In the genomic region with DNA sequence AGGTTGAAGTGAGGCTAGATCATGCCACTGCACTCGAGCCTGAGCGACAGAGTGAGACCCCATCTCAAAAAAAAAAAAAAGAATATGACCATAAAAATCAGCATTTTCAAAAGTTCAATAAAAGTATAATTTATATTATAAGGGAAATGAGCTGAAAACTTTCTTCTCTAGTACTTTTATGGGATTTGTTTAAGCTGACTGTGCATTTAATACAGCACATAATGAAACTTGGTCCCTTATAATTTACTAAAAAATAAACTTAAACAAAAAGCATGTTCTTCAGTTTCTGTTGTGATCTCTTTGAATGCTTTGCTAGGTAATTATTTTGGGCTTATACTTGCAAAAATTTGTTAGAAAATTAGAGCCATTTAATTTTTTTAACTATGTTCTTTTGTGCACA, we compare ENCODE assay signal across 24 cellular contexts.
DNase-seq lines count a peak whose midpoint lies in the region; ATAC-seq, FAIRE-seq and TF ChIP-seq lines count a peak whose summit lies in the region.
"Had no signal": no experiment of that assay in that cellular context is flagged by ENCODE, and none has a peak within 500 bp of the region (broad histone marks: within the 10 kb centered on the region; RNA-seq: fewer than 3 reads in every experiment).

No MANE protein-coding gene starts in this region.

- H2AFZ ChIP-seq in H1 (ENCODE audit: low read length): no peak overlapping the region

- no peak overlapping the region for H3K56ac ChIP-seq in H1 (replicated peaks; ENCODE audit: insufficient read length, low read depth, low read length)
- no peak overlapping the region for H3K56ac ChIP-seq in mesendoderm (ENCODE audit: low read length)

- H2BK15ac ChIP-seq in H1 (ENCODE audit: low read length): no peak overlapping the region
- H2BK15ac ChIP-seq in mesendoderm (replicated peaks; ENCODE audit: low read depth): no peak overlapping the region

- H3K27ac ChIP-seq in A549 (no peak overlapping the region), H1 (ENCODE audit: low read depth, low read length) (no peak overlapping the region), mesendoderm (ENCODE audit: low read depth, low read length) (no peak overlapping the region)
- H3K27ac ChIP-seq: BLaER1 treated with 17β-estradiol and CSF1 and Interleukin-3, amounts not matched to agents 10 nM and 100 nM; C4-2B had no signal

- H3K27me3 ChIP-seq in adipocyte (replicated peaks; ENCODE audit: control insufficient read depth, insufficient read depth, low read length): no peaks in the 10 kb centered on the region
- no peaks in the 10 kb centered on the region for H3K27me3 ChIP-seq in H1 (replicated peaks in 1 of 4; ENCODE audit: control insufficient read depth in 3 of 4, extremely low read depth in 1 of 4, insufficient read depth in 3 of 4, low read length in 3 of 4)
- H3K27me3 ChIP-seq in mesendoderm (ENCODE audit: insufficient read depth, low read length, poor library complexity): no peaks in the 10 kb centered on the region
- H3K27me3 ChIP-seq: BLaER1 treated with 17β-estradiol and CSF1 and Interleukin-3, amounts not matched to agents 10 nM and 100 nM had no signal

- H3K79me1 ChIP-seq in H1 (ENCODE audit: low read depth, low read length) (no peaks in the 10 kb centered on the region), mesendoderm (ENCODE audit: low read length) (no peaks in the 10 kb centered on the region)

- H2BK20ac ChIP-seq in H1 (ENCODE audit: low read length): no peak overlapping the region

- DNase-seq in A549 (ENCODE audit: low read depth in 1 of 2, low spot score in 1 of 2): no peak
- DNase-seq in HFFc6: no peak
- DNase-seq in adipocyte (ENCODE audit: low read depth): no peak
- no peak for DNase-seq in H1 (ENCODE audit: low read depth in 1 of 2, low spot score in 2 of 2)
- DNase-seq in SHP77 (lab: John Stamatoyannopoulos, UW): no peak
- no peak for DNase-seq in kidney tubule cell (ENCODE audit: low spot score)
- DNase-seq in stimulated activated CD4-positive, alpha-beta T cell treated with anti-CD3 and anti-CD28 coated beads, Interleukin-4, amount 100 ng/mL, for 1 hour: no peak
- no peak for DNase-seq in mesendoderm
- DNase-seq: 8988T; AML-193; Caco-2; Calu3; CD4-positive, alpha-beta T cell; CD8-positive, alpha-beta T cell; DMS79 treated with DMSO at 0.1 percent for 48 hours; GF-D8 had no signal

- H4K5ac ChIP-seq in H1 (ENCODE audit: insufficient read length, low read depth, low read length) (no peak overlapping the region), mesendoderm (ENCODE audit: low read length) (no peak overlapping the region)

- no peak overlapping the region for H3K4me2 ChIP-seq in A549
- H3K4me2 ChIP-seq in H1 (ENCODE audit: insufficient read depth in 1 of 2, low read depth in 2 of 2, low read length in 2 of 2): no peak overlapping the region
- no peak overlapping the region for H3K4me2 ChIP-seq in mesendoderm (ENCODE audit: low read length)
- H3K4me2 ChIP-seq: BLaER1 treated with 17β-estradiol and CSF1 and Interleukin-3, amounts not matched to agents 10 nM and 100 nM had no signal

- H3K23ac ChIP-seq in H1 (ENCODE audit: insufficient read length) (no peak overlapping the region), mesendoderm (ENCODE audit: low read length) (no peak overlapping the region)

- no peak overlapping the region for H3K14ac ChIP-seq in H1 (ENCODE audit: insufficient read length)

- H3K9me3 Mint-ChIP-seq in HFFc6: peaks cover 5% of the 10 kb centered on the region
- H3K9me3 Mint-ChIP-seq: CD4-positive, alpha-beta T cell; CD8-positive, alpha-beta T cell had no signal

- H3K9ac ChIP-seq in adipocyte (ENCODE audit: low read length) (no peak overlapping the region), H1 (replicated peaks in 1 of 4; ENCODE audit: extremely low read depth in 1 of 4, low read depth in 3 of 4, low read length in 3 of 4) (no peak overlapping the region), mesendoderm (ENCODE audit: low read length) (no peak overlapping the region)
- H3K9ac ChIP-seq: BLaER1 treated with 17β-estradiol and CSF1 and Interleukin-3, amounts not matched to agents 10 nM and 100 nM had no signal

- WGBS in A549 (ENCODE audit: missing lambda C conversion rate): 3% methylated on average over 2 of the region's 2 CpGs
- no CpG with 5 or more reads among the region's 2 CpGs for WGBS in H1 (ENCODE audit: extremely low coverage in 1 of 2, insufficient coverage in 1 of 2, insufficient read length in 1 of 2, insufficient replicate concordance in 2 of 2, low coverage in 1 of 2, low lambda C conversion rate in 2 of 2, missing lambda C conversion rate in 1 of 2), 2 experiments
- no CpG with 5 or more reads among the region's 2 CpGs for WGBS in mesendoderm (ENCODE audit: extremely low coverage, insufficient coverage, low lambda C conversion rate)

- H3K9me3 ChIP-seq in A549: no peaks in the 10 kb centered on the region
- H3K9me3 ChIP-seq in adipocyte (ENCODE audit: control insufficient read depth, low read length): no peaks in the 10 kb centered on the region
- no peaks in the 10 kb centered on the region for H3K9me3 ChIP-seq in H1 (ENCODE audit: insufficient read depth in 2 of 2, low read depth in 1 of 2, low read length in 1 of 2)
- H3K9me3 ChIP-seq: BLaER1 treated with 17β-estradiol and CSF1 and Interleukin-3, amounts not matched to agents 10 nM and 100 nM; Caco-2 had no signal

- POLR2A ChIA-PET in A549 (lab: Yijun Ruan, JAX): no interaction called here
- POLR2A ChIA-PET in H1 (lab: Charles Lee; ENCODE audit: partially characterized antibody): no interaction called here

- H4K8ac ChIP-seq in H1 (ENCODE audit: extremely low read depth, insufficient read depth, low read length) (no peak overlapping the region), mesendoderm (ENCODE audit: low read depth, low read length) (no peak overlapping the region)

- no peaks in the 10 kb centered on the region for H3K27me3 Mint-ChIP-seq in HFFc6 (ENCODE audit: insufficient read depth)
- H3K27me3 Mint-ChIP-seq: B cell; CD4-positive, alpha-beta T cell had no signal

- peaks cover 14% of the 10 kb centered on the region; the same call in 1 of the 2 replicates for H3K4me1 Mint-ChIP-seq in HFFc6 (ENCODE audit: low read depth)
- H3K4me1 Mint-ChIP-seq: B cell had no signal

- no peaks in the 10 kb centered on the region for H3K36me3 ChIP-seq in adipocyte (ENCODE audit: control insufficient read depth, insufficient read depth, low read length, severe bottlenecking)
- no peaks in the 10 kb centered on the region for H3K36me3 ChIP-seq in H1 (ENCODE audit: control insufficient read depth in 2 of 4, insufficient read depth in 4 of 4, low read length in 3 of 4)
- H3K36me3 ChIP-seq in mesendoderm (ENCODE audit: control insufficient read depth, insufficient read depth, low read length): no peaks in the 10 kb centered on the region
- H3K36me3 ChIP-seq: BLaER1 treated with 17β-estradiol and CSF1 and Interleukin-3, amounts not matched to agents 10 nM and 100 nM had no signal

- H3K4ac ChIP-seq in H1 (replicated peaks; ENCODE audit: insufficient read length, low read depth, low read length) (no peak overlapping the region), mesendoderm (ENCODE audit: low read depth, low read length) (no peak overlapping the region)

- H3K18ac ChIP-seq in H1 (ENCODE audit: extremely low read depth, low read length): no peak overlapping the region
- no peak overlapping the region for H3K18ac ChIP-seq in mesendoderm (ENCODE audit: low read length)

- H2AK5ac ChIP-seq in H1 (ENCODE audit: low read depth, low read length) (no peak overlapping the region), mesendoderm (ENCODE audit: low read length) (no peak overlapping the region)

- H3K4me1 ChIP-seq in A549: no peaks in the 10 kb centered on the region
- H3K4me1 ChIP-seq in adipocyte (ENCODE audit: control insufficient read depth, insufficient read depth, low read length): peaks cover 9% of the 10 kb centered on the region
- H3K4me1 ChIP-seq in H1 (replicated peaks in 1 of 4; ENCODE audit: control insufficient read depth in 3 of 4, insufficient read depth in 4 of 4, low read length in 3 of 4): no peaks in the 10 kb centered on the region
- no peaks in the 10 kb centered on the region for H3K4me1 ChIP-seq in mesendoderm (ENCODE audit: control insufficient read depth, low read depth, low read length)
- H3K4me1 ChIP-seq: BLaER1 treated with 17β-estradiol and CSF1 and Interleukin-3, amounts not matched to agents 10 nM and 100 nM; Caco-2 had no signal

- H3K23me2 ChIP-seq in H1 (ENCODE audit: low read depth, low read length): no peaks in the 10 kb centered on the region

- TF ChIP-seq RAD21 in A549 (conservative IDR thresholded peaks at IDR 0.05 in 1 of 2, IDR thresholded peaks at IDR 0.05 in 1 of 2) (no peak), H1 (IDR thresholded peaks at IDR 0.05 in 1 of 2, conservative IDR thresholded peaks at IDR 0.05 in 1 of 2; ENCODE audit: low read depth in 2 of 2, low read length in 2 of 2) (no peak)

- H2BK5ac ChIP-seq in H1 (ENCODE audit: low read depth, low read length) (no peak overlapping the region), mesendoderm (ENCODE audit: low read length) (no peak overlapping the region)

- H2BK12ac ChIP-seq in H1 (ENCODE audit: low read depth, low read length): no peak overlapping the region

- H3K79me2 ChIP-seq in H1 (ENCODE audit: control insufficient read depth in 1 of 2, insufficient read depth in 2 of 2, low read length in 2 of 2) (no peaks in the 10 kb centered on the region), mesendoderm (ENCODE audit: control insufficient read depth, insufficient read depth, low read length) (no peaks in the 10 kb centered on the region)

- peak overlapping the region; percentile 76; the same call in 1 of the 2 replicates for H3K4me3 Mint-ChIP-seq in HFFc6
- H3K4me3 Mint-ChIP-seq: B cell; CD4-positive, alpha-beta T cell; CD8-positive, alpha-beta T cell had no signal

- H3K36me3 Mint-ChIP-seq in HFFc6 (ENCODE audit: low read depth): no peaks in the 10 kb centered on the region
- H3K36me3 Mint-ChIP-seq: CD8-positive, alpha-beta T cell had no signal

- TF ChIP-seq CTCF in A549 (IDR thresholded peaks at IDR 0.05): no peak
- no peak for TF ChIP-seq CTCF in HFFc6 (IDR thresholded peaks at IDR 0.05)
- TF ChIP-seq CTCF in H1 (IDR thresholded peaks at IDR 0.05; ENCODE audit: control extremely low read depth in 1 of 3, insufficient read depth in 1 of 3, low read depth in 1 of 3, low read length in 3 of 3): no peak

- no peak overlapping the region for H4K91ac ChIP-seq in H1 (replicated peaks; ENCODE audit: insufficient read length, low read length)

- CTCF ChIA-PET in A549 (lab: Yijun Ruan, JAX): no interaction called here
- CTCF ChIA-PET in H1 (lab: Charles Lee; ENCODE audit: partially characterized antibody): interaction anchor here (1.0 kb wide), 1 partner anchor 72 kb away, joined by 3 read pairs; no protein-coding TSS in a partner anchor

- H2BK120ac ChIP-seq in H1 (replicated peaks; ENCODE audit: low read depth, low read length): no peak overlapping the region
- no peak overlapping the region for H2BK120ac ChIP-seq in mesendoderm (ENCODE audit: low read depth, low read length)

- TF ChIP-seq POLR2A in A549 (IDR thresholded peaks at IDR 0.05; ENCODE audit: low read length): no peak
- no peak for TF ChIP-seq POLR2A in H1 (IDR thresholded peaks at IDR 0.05; ENCODE audit: control extremely low read depth in 1 of 2, low read depth in 2 of 2, low read length in 2 of 2)

- TF ChIP-seq EP300 in A549 (IDR thresholded peaks at IDR 0.05) (no peak), H1 (IDR thresholded peaks at IDR 0.05; ENCODE audit: borderline replicate concordance in 1 of 2, low read depth in 2 of 2, low read length in 2 of 2) (no peak)

- no peaks in the 10 kb centered on the region for H4K20me1 ChIP-seq in H1 (replicated peaks in 1 of 2; ENCODE audit: control insufficient read depth in 1 of 2, insufficient read depth in 2 of 2, low read length in 2 of 2)
- H4K20me1 ChIP-seq: BLaER1 treated with 17β-estradiol and CSF1 and Interleukin-3, amounts not matched to agents 10 nM and 100 nM had no signal

- ATAC-seq in A549: no peak
- ATAC-seq: CD8-positive, alpha-beta T cell had no signal

- H3K27ac Mint-ChIP-seq in HFFc6: peak overlapping the region; percentile 57; the same call in 1 of the 2 replicates
- H3K27ac Mint-ChIP-seq: B cell; CD4-positive, alpha-beta T cell; CD8-positive, alpha-beta T cell had no signal

- no peak for FAIRE-seq in A549 (lab: Jason Lieb, UNC)
- no peak for FAIRE-seq in H1 (lab: Jason Lieb, UNC)
- FAIRE-seq: A204.1, D721Med, G401.6, GM12891, GM19239 had no signal

- H3K4me3 ChIP-seq in A549 (no peak overlapping the region), adipocyte (ENCODE audit: low read length) (peak overlapping the region; percentile 33), H1 (ENCODE audit: extremely low read depth in 1 of 4, insufficient read depth in 2 of 4, low read depth in 3 of 4, low read length in 4 of 4) (no peak overlapping the region), mesendoderm (ENCODE audit: low read length) (no peak overlapping the region)
- H3K4me3 ChIP-seq: BLaER1 treated with 17β-estradiol and CSF1 and Interleukin-3, amounts not matched to agents 10 nM and 100 nM had no signal

Comparison
In these comparisons a context has a peak if more than half of its experiments do, and no peak if none do; other contexts are left out.
1. Of the 18 proteins assayed by ChIP-seq in both H1 and A549: peak only in H1: none; only in A549: none; in both: MAFK; in neither: 17.